ENCODE assay signal across 21 cellular contexts in genomic region chrX:112785323-112785722, GRCh38.
"Had no signal": no experiment of that assay in that cellular context is flagged by ENCODE, and none has a peak within 500 bp of the region (broad histone marks: within the 10 kb centered on the region; RNA-seq: fewer than 3 reads in every experiment).

No MANE protein-coding gene starts in this region.

- H3K4me1 ChIP-seq: esophagus squamous epithelium, stomach had no signal

- H3K27me3 ChIP-seq: brain microvascular endothelial cell, esophagus squamous epithelium, gastrocnemius medialis, neutrophil, ovary, stomach had no signal

- ATAC-seq: activated naive CD4-positive, alpha-beta T cell treated with anti-CD3 and anti-CD28 coated beads, Interleukin-2, amount 50 U/mL, for 72 hours; effector memory CD8-positive, alpha-beta T cell; gastrocnemius medialis; left cardiac atrium; natural killer cell treated with Interleukin-12 subunit alpha and Interleukin-12 subunit beta and Interleukin-15 and Interleukin-18, amount 100 ng/mL, for 72 hours; right cardiac atrium; SK-N-SH treated with all-trans-retinoic acid at 6 μM for 48 hours; stimulated activated memory B cell treated with anti-CD40 and anti-IgM and Interleukin-4, amounts not matched to agents 10 μg/mL and 1 μg/mL and 100 μg/mL, for 72 hours had no signal

- H3K9me3 Mint-ChIP-seq: activated naive CD4-positive, alpha-beta T cell treated with anti-CD3 and anti-CD28 coated beads, Interleukin-2, amount 50 U/mL, for 72 hours; effector memory CD8-positive, alpha-beta T cell; natural killer cell treated with Interleukin-12 subunit alpha and Interleukin-12 subunit beta and Interleukin-15 and Interleukin-18, amount 100 ng/mL, for 72 hours; stimulated activated memory B cell treated with anti-CD40 and anti-IgM and Interleukin-4, amounts not matched to agents 10 μg/mL and 1 μg/mL and 100 μg/mL, for 72 hours; T-helper 2 cell treated with Interferon-gamma antibody and Interleukin-4, amounts not matched to agents 5 μg/mL and 100 μg/mL, for 36 hours had no signal

- H3K27ac Mint-ChIP-seq: activated naive CD4-positive, alpha-beta T cell treated with anti-CD3 and anti-CD28 coated beads, Interleukin-2, amount 50 U/mL, for 72 hours; effector memory CD8-positive, alpha-beta T cell; natural killer cell treated with Interleukin-12 subunit alpha and Interleukin-12 subunit beta and Interleukin-15 and Interleukin-18, amount 100 ng/mL, for 72 hours; stimulated activated memory B cell treated with anti-CD40 and anti-IgM and Interleukin-4, amounts not matched to agents 10 μg/mL and 1 μg/mL and 100 μg/mL, for 72 hours; T-helper 2 cell treated with Interferon-gamma antibody and Interleukin-4, amounts not matched to agents 5 μg/mL and 100 μg/mL, for 36 hours had no signal

- H3K27ac ChIP-seq: brain microvascular endothelial cell, esophagus squamous epithelium, gastrocnemius medialis, ovary, skin epidermis had no signal

- H3K36me3 ChIP-seq: brain microvascular endothelial cell, neutrophil, ovary had no signal

- H3K4me3 ChIP-seq: esophagus squamous epithelium, gastrocnemius medialis, lung, ovary, skin epidermis, stomach had no signal

- DNase-seq: activated gamma-delta T cell treated with Interleukin-2 at 50 U/mL for 16 hours; activated T-cell treated with anti-CD3 and anti-CD28 coated beads, Interleukin-2, amount 50 U/mL, for 1 hour; aorta; brain microvascular endothelial cell; effector memory CD8-positive, alpha-beta T cell; esophagus squamous epithelium; gastrocnemius medialis; left cardiac atrium; ovary; right cardiac atrium; stimulated activated CD4-positive, alpha-beta T cell treated with anti-CD3 and anti-CD28 coated beads, Interleukin-15, amount 100 ng/mL, for 24 hours; stomach; trophoblast cell had no signal

- H3K9me3 ChIP-seq: esophagus squamous epithelium, gastrocnemius medialis, neutrophil, ovary, stomach had no signal

- H3K27me3 Mint-ChIP-seq: effector memory CD8-positive, alpha-beta T cell; stimulated activated memory B cell treated with anti-CD40 and anti-IgM and Interleukin-4, amounts not matched to agents 10 μg/mL and 1 μg/mL and 100 μg/mL, for 72 hours had no signal

- H3K36me3 Mint-ChIP-seq: activated naive CD4-positive, alpha-beta T cell treated with anti-CD3 and anti-CD28 coated beads, Interleukin-2, amount 50 U/mL, for 72 hours; natural killer cell treated with Interleukin-12 subunit alpha and Interleukin-12 subunit beta and Interleukin-15 and Interleukin-18, amount 100 ng/mL, for 72 hours had no signal

- H3K4me3 Mint-ChIP-seq: effector memory CD8-positive, alpha-beta T cell; natural killer cell treated with Interleukin-12 subunit alpha and Interleukin-12 subunit beta and Interleukin-15 and Interleukin-18, amount 100 ng/mL, for 72 hours; stimulated activated memory B cell treated with anti-CD40 and anti-IgM and Interleukin-4, amounts not matched to agents 10 μg/mL and 1 μg/mL and 100 μg/mL, for 72 hours; T-helper 2 cell treated with Interferon-gamma antibody and Interleukin-4, amounts not matched to agents 5 μg/mL and 100 μg/mL, for 36 hours had no signal
